ENCODE assay signal across 1 cellular context in genomic region chr4:149987777-149988410, GRCh38.
TF ChIP-seq lines count a peak whose summit lies in the region.

No MANE protein-coding gene starts in this region.

TF ChIP-seq in GM23338, 12 proteins besides CTCF, POLR2A, EP300 and RAD21 (continued from another document):
- TF ChIP-seq ZNF462 (CRISPR knock-in tag; IDR thresholded peaks at IDR 0.05) (no peak), ZNF114 (CRISPR knock-in tag; IDR thresholded peaks at IDR 0.05) (no peak), REST (IDR thresholded peaks at IDR 0.05; ENCODE audit: unreplicated experiment) (no peak)
